In the genomic region with DNA sequence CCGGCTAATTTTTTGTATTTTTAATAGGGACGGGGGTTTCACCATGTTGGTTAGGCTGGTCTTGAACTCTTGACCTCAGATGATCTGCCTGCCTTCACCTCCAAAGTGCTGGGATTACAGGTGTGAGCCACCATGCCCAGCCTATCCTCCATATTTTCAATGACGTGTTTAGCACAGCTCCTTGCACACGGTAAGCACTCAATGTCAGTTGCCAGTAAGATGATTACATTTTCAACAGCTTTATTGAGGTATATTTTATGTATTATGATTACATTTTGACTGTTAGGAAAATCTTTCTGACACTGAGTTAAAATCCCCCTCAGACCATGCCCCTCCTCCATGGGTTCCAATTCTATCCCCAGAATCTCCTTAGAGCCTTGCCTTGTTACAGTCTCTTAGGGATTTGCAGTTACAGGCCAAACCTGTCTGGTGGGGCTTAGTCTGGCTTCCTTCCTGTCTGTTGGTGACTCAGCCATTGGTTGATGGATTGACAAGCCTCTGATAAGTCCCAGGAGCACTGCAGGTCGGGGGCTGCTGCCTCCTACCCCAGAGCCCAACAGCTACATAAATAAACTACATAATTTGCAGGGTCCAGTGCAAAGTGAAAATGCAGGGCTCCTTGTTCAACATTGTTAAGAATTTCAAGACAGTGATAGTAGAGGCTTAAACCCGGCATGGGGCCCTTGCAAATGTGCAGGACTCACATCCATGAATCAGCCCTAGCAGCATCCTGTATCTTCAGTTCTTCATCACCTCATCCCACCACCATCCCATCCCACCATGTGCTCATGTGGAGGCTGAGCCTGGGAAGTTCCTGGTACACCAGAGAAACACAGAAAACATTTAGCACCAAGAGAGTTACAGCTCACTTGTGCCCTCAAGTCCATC, we compare ENCODE assay signal across 11 cellular contexts. TPM values are rescaled to one million over a fixed set of nuclear protein-coding genes. Genes with fewer than 3 reads are reported as not detected.
DNase-seq lines count a peak whose midpoint lies in the region; ATAC-seq and TF ChIP-seq lines count a peak whose summit lies in the region.
"Had no signal": no experiment of that assay in that cellular context is flagged by ENCODE, and none has a peak within 500 bp of the region (broad histone marks: within the 10 kb centered on the region; RNA-seq: fewer than 3 reads in every experiment).

No MANE protein-coding gene starts in this region.

- H3K27me3 Mint-ChIP-seq in activated CD4-positive, alpha-beta T cell treated with anti-CD3 and anti-CD28 coated beads, Interleukin-2, amount 10 ng/mL, durations not matched to agents 24 days and 14 days: no peaks in the 10 kb centered on the region
- no peaks in the 10 kb centered on the region for H3K27me3 Mint-ChIP-seq in chondrocyte (ENCODE audit: low read depth)

- no peak overlapping the region for H3K4me3 Mint-ChIP-seq in activated CD4-positive, alpha-beta T cell treated with anti-CD3 and anti-CD28 coated beads, Interleukin-2, amount 10 ng/mL, durations not matched to agents 24 days and 14 days
- no peak overlapping the region for H3K4me3 Mint-ChIP-seq in chondrocyte (ENCODE audit: unreplicated experiment)

- peak overlapping the region; percentile 100 for H2BK12ac ChIP-seq in trophoblast cell (ENCODE audit: low read length)

- peaks cover 38% of the 10 kb centered on the region for H3K79me1 ChIP-seq in trophoblast cell (ENCODE audit: low read length)

- peak; percentile 60 for DNase-seq in activated CD4-positive, alpha-beta T cell treated with anti-CD3 and anti-CD28 coated beads, Interleukin-2, amount 10 ng/mL, durations not matched to agents 24 days and 14 days
- DNase-seq in activated CD4-positive, alpha-beta T cell treated with anti-CD3 and anti-CD28 coated beads, Interleukin-2, amount 50 U/mL, for 48 hours: no peak
- no peak for DNase-seq in chondrocyte (ENCODE audit: low spot score)
- DNase-seq in trophoblast cell: peak in 1 of 2 donors; percentile 33
- no peak for DNase-seq in left colon

- H3K27me3 ChIP-seq in OCI-LY3 (ENCODE audit: low read depth, low read length) (no peaks in the 10 kb centered on the region), trophoblast cell (ENCODE audit: insufficient read depth, low read length) (no peaks in the 10 kb centered on the region)
- H3K27me3 ChIP-seq: ascending aorta, vagina had no signal

- peak overlapping the region; percentile 92 for H3K18ac ChIP-seq in trophoblast cell (ENCODE audit: low read length)

- H3K9ac ChIP-seq in OCI-LY3 (ENCODE audit: low read length): no peak overlapping the region
- H3K9ac ChIP-seq in trophoblast cell (ENCODE audit: low read length): no peak overlapping the region

- peak overlapping the region; percentile 99 for H2BK5ac ChIP-seq in trophoblast cell (ENCODE audit: low read depth, low read length, poor library complexity)

- peak overlapping the region; percentile 78 for H3K4ac ChIP-seq in trophoblast cell (ENCODE audit: low read depth, low read length)

- intact Hi-C loops in activated CD4-positive, alpha-beta T cell treated with anti-CD3 and anti-CD28 coated beads, Interleukin-2, amount 10 ng/mL, durations not matched to agents 24 days and 14 days (cut with micrococcal nuclease): no loop called here
- intact Hi-C loops in left colon (cut with DNase I, micrococcal nuclease): no loop called here

- H3K9me3 ChIP-seq in OCI-LY3 (ENCODE audit: insufficient read depth, low read length): no peaks in the 10 kb centered on the region
- no peaks in the 10 kb centered on the region for H3K9me3 ChIP-seq in trophoblast cell (ENCODE audit: insufficient read depth, low read depth, low read length)
- H3K9me3 ChIP-seq: ascending aorta, vagina had no signal

- H3K23ac ChIP-seq in trophoblast cell (ENCODE audit: low read length): peak overlapping the region; percentile 82

- H3K36me3 ChIP-seq in OCI-LY3 (replicated peaks; ENCODE audit: low read depth, low read length) (no peaks in the 10 kb centered on the region), trophoblast cell (ENCODE audit: control insufficient read depth in 1 of 2, insufficient read depth in 2 of 2, low read length in 2 of 2) (no peaks in the 10 kb centered on the region)
- H3K36me3 ChIP-seq: ascending aorta, vagina had no signal

- H3K14ac ChIP-seq in trophoblast cell (ENCODE audit: low read length): peak overlapping the region; percentile 97

- no CpG with 5 or more reads among the region's 6 CpGs for WGBS in trophoblast cell (ENCODE audit: extremely low coverage, insufficient coverage, insufficient read length)

- H3K4me2 ChIP-seq in OCI-LY3 (ENCODE audit: low read length) (no peak overlapping the region), trophoblast cell (ENCODE audit: low read length) (peak overlapping the region; percentile 59)

- no peak overlapping the region for H3K4me3 ChIP-seq in OCI-LY3 (ENCODE audit: low read length)
- H3K4me3 ChIP-seq in trophoblast cell (ENCODE audit: low read depth, low read length): no peak overlapping the region
- H3K4me3 ChIP-seq: ascending aorta, vagina had no signal

- H3K36me3 Mint-ChIP-seq in activated CD4-positive, alpha-beta T cell treated with anti-CD3 and anti-CD28 coated beads, Interleukin-2, amount 10 ng/mL, durations not matched to agents 24 days and 14 days (ENCODE audit: low read depth): peaks cover 1% of the 10 kb centered on the region
- H3K36me3 Mint-ChIP-seq in chondrocyte (ENCODE audit: low read depth): no peaks in the 10 kb centered on the region

- H3K27ac Mint-ChIP-seq in activated CD4-positive, alpha-beta T cell treated with anti-CD3 and anti-CD28 coated beads, Interleukin-2, amount 10 ng/mL, durations not matched to agents 24 days and 14 days: peak overlapping the region; percentile 41
- H3K27ac Mint-ChIP-seq in chondrocyte (ENCODE audit: unreplicated experiment): peak overlapping the region; percentile 42

- H3K4me1 ChIP-seq in OCI-LY3 (ENCODE audit: low read length) (peaks cover 51% of the 10 kb centered on the region), trophoblast cell (ENCODE audit: control insufficient read depth in 1 of 2, insufficient read depth in 2 of 2, low read length in 2 of 2) (peaks cover 28 to 30% of the 10 kb centered on the region in 2 experiments)
- H3K4me1 ChIP-seq: ascending aorta had no signal

- peaks cover 13% of the 10 kb centered on the region for H3K4me1 Mint-ChIP-seq in activated CD4-positive, alpha-beta T cell treated with anti-CD3 and anti-CD28 coated beads, Interleukin-2, amount 10 ng/mL, durations not matched to agents 24 days and 14 days
- H3K4me1 Mint-ChIP-seq in chondrocyte (ENCODE audit: low read depth): peaks cover 53% of the 10 kb centered on the region

- TF ChIP-seq CTCF in OCI-LY3 (IDR thresholded peaks at IDR 0.05; ENCODE audit: low read depth, low read length) (no peak), chondrocyte (IDR thresholded peaks at IDR 0.05) (no peak)

- no peak overlapping the region for H3K27ac ChIP-seq in OCI-LY3 (ENCODE audit: low read length)
- peak overlapping the region; percentile 97 for H3K27ac ChIP-seq in trophoblast cell (ENCODE audit: low read depth, low read length)
- H3K27ac ChIP-seq: ascending aorta, vagina had no signal

- H2BK120ac ChIP-seq in trophoblast cell (ENCODE audit: insufficient read depth, low read length, poor library complexity): peak overlapping the region; percentile 99

- H4K8ac ChIP-seq in trophoblast cell (ENCODE audit: low read depth, low read length): peak overlapping the region; percentile 84

- H3K79me2 ChIP-seq in OCI-LY3 (ENCODE audit: low read length) (no peaks in the 10 kb centered on the region), trophoblast cell (ENCODE audit: control insufficient read depth, insufficient read depth, low read length, poor library complexity) (peaks cover 4% of the 10 kb centered on the region)

- H4K20me1 ChIP-seq in OCI-LY3 (ENCODE audit: insufficient read depth, low read length): no peaks in the 10 kb centered on the region

- H4K91ac ChIP-seq in trophoblast cell (ENCODE audit: low read depth, low read length): peak overlapping the region; percentile 99

- peak overlapping the region; percentile 90 for H2AK5ac ChIP-seq in trophoblast cell (ENCODE audit: low read length)

- no peaks in the 10 kb centered on the region for H3K9me3 Mint-ChIP-seq in activated CD4-positive, alpha-beta T cell treated with anti-CD3 and anti-CD28 coated beads, Interleukin-2, amount 10 ng/mL, durations not matched to agents 24 days and 14 days
- no peaks in the 10 kb centered on the region for H3K9me3 Mint-ChIP-seq in chondrocyte (ENCODE audit: low read depth)

- H4K12ac ChIP-seq in trophoblast cell (ENCODE audit: low read depth, low read length): no peak overlapping the region

- peak overlapping the region; percentile 18; the same call in 1 of the 2 replicates for H2AFZ ChIP-seq in OCI-LY3 (ENCODE audit: low read depth, low read length)
- peak overlapping the region; percentile 69 for H2AFZ ChIP-seq in trophoblast cell (ENCODE audit: insufficient read depth, low read length, poor library complexity)

- no peak for ATAC-seq in GM18511 (IDR thresholded peaks at IDR 0.05; ENCODE audit: unreplicated experiment)
- no peak for ATAC-seq in left colon
- no peak for ATAC-seq in HG03469 (IDR thresholded peaks at IDR 0.05; ENCODE audit: unreplicated experiment)

RNA-seq across cellular contexts. Expression of a gene that starts 23.4 kb away (rescaled TPM):
- total RNA-seq in activated CD4-positive, alpha-beta T cell treated with anti-CD3 and anti-CD28 coated beads, Interleukin-2, amount 10 ng/mL, durations not matched to agents 24 days and 14 days: 37.8 and 40.2 TPM in 2 replicates
- 23.7 to 24.1 TPM (median 23.8 TPM) in 3 replicates for total RNA-seq in chondrocyte
- polyA plus RNA-seq in trophoblast cell (2013): 7.9 TPM in 2 replicates
- 10 to 100 TPM; 21.3 to 28.1 TPM for total RNA-seq in left colon

RNA-seq across cellular contexts. Expression of a gene that starts 41.8 kb away (rescaled TPM):
- total RNA-seq in activated CD4-positive, alpha-beta T cell treated with anti-CD3 and anti-CD28 coated beads, Interleukin-2, amount 10 ng/mL, durations not matched to agents 24 days and 14 days: 4.8 and 5.0 TPM in 2 replicates
- total RNA-seq in chondrocyte (0.24 TPM in 1 of 3 replicates, not detected in the others), left colon (under 1 TPM; 0.34 to 0.45 TPM)
- polyA plus RNA-seq in trophoblast cell (2013): 0.99 and 1.1 TPM in 2 replicates
- total RNA-seq: ascending aorta had no signal
- polyA plus RNA-seq: neural cell had no signal

RNA-seq across cellular contexts. Expression of a gene that starts 51.5 kb away (rescaled TPM):
- 9.3 and 10.2 TPM in 2 replicates for total RNA-seq in activated CD4-positive, alpha-beta T cell treated with anti-CD3 and anti-CD28 coated beads, Interleukin-2, amount 10 ng/mL, durations not matched to agents 24 days and 14 days
- 36.3 to 42.1 TPM (median 38.3 TPM) in 3 replicates for total RNA-seq in chondrocyte
- 11.4 and 11.6 TPM in 2 replicates for polyA plus RNA-seq in trophoblast cell (2013)
- total RNA-seq in left colon: 10 to 100 TPM; 29.0 to 30.3 TPM
